8 cellular contexts compared by ENCODE assay signal in genomic region chr20:1391640-1392442, GRCh38. TPM values are rescaled to one million over a fixed set of nuclear protein-coding genes. Genes with fewer than 3 reads are reported as not detected.
A peak's percentile ranks its signal among the peaks of the same experiment; 100 is the strongest.
DNase-seq lines count a peak whose midpoint lies in the region; ATAC-seq and TF ChIP-seq lines count a peak whose summit lies in the region.

No MANE protein-coding gene starts in this region.

- peak overlapping the region; percentile 86 to 89 for H3K4me3 Mint-ChIP-seq in activated T-cell treated with anti-CD3 and anti-CD28 coated beads, Interleukin-2, amount 50 U/mL, for 72 hours

- TF ChIP-seq RAD21 in IMR-90 (IDR thresholded peaks at IDR 0.05; ENCODE audit: low read length), result no peak

- H3K4ac ChIP-seq in IMR-90 (ENCODE audit: low read depth, low read length), result peak overlapping the region; percentile 83
- peak overlapping the region; percentile 95 for H3K4ac ChIP-seq in trophoblast cell (ENCODE audit: low read depth, low read length)

- peak overlapping the region; percentile 2 for H4K5ac ChIP-seq in IMR-90 (ENCODE audit: low read depth, low read length)

- in situ Hi-C loops in IMR-90 (cut with MboI; ENCODE audit: low sequenced_read_pairs), result no loop called here

- no peaks in the 10 kb centered on the region for H3K9me3 Mint-ChIP-seq in activated T-cell treated with anti-CD3 and anti-CD28 coated beads, Interleukin-2, amount 50 U/mL, for 72 hours

- 0 out of 2 replicates have a peak overlapping the region, but pooled peaks have one; percentile 32 for H2BK120ac ChIP-seq in IMR-90 (ENCODE audit: low read depth, low read length)
- no peak overlapping the region for H2BK120ac ChIP-seq in trophoblast cell (ENCODE audit: insufficient read depth, low read length, poor library complexity)

- H3K9me1 ChIP-seq in IMR-90 (ENCODE audit: insufficient read depth, low read length), result peaks cover 40% of the 10 kb centered on the region

- H3K27me3 Mint-ChIP-seq in activated T-cell treated with anti-CD3 and anti-CD28 coated beads, Interleukin-2, amount 50 U/mL, for 72 hours (ENCODE audit: low read depth), result no peaks in the 10 kb centered on the region

- H2BK5ac ChIP-seq in IMR-90 (ENCODE audit: low read depth, low read length, poor library complexity, severe bottlenecking) (peak overlapping the region; percentile 74), trophoblast cell (ENCODE audit: low read depth, low read length, poor library complexity) (peak overlapping the region; percentile 50)

- peak overlapping the region; percentile 98 for H3K4me2 ChIP-seq in IMR-90 (ENCODE audit: low read depth, low read length)
- peak overlapping the region; percentile 98 for H3K4me2 ChIP-seq in trophoblast cell (ENCODE audit: low read length)

- dilution Hi-C loops in IMR-90 (cut with HindIII; ENCODE audit: low sequenced_read_pairs, unreplicated experiment), result no loop called here

- peak overlapping the region; percentile 92 for H3K23ac ChIP-seq in IMR-90 (ENCODE audit: low read depth, low read length)
- no peak overlapping the region for H3K23ac ChIP-seq in trophoblast cell (ENCODE audit: low read length)

- H3K36me3 ChIP-seq in IMR-90 (ENCODE audit: control insufficient read depth, insufficient read depth, low read length), result peaks cover 5% of the 10 kb centered on the region
- peaks cover 2% of the 10 kb centered on the region in 2 experiments for H3K36me3 ChIP-seq in trophoblast cell (ENCODE audit: control insufficient read depth in 1 of 2, insufficient read depth in 2 of 2, low read length in 2 of 2)

- intact Hi-C loops in IMR-90 (cut with micrococcal nuclease), result loop anchor here (2.0 to 10.0 kb wide), 2 partner anchors 69 to 177 kb away; no protein-coding TSS in a partner anchor
- intact Hi-C loops in Right ventricle myocardium inferior (cut with DNase I), result loop anchor here (2.0 to 5.0 kb wide), 2 partner anchors 67 to 275 kb away; partner anchors contain the start of gene PSMF1

- peak overlapping the region; percentile 58 for H3K56ac ChIP-seq in IMR-90 (ENCODE audit: extremely low read depth, insufficient read depth, low read length)

- H3K4me1 ChIP-seq in IMR-90 (ENCODE audit: control insufficient read depth, insufficient read depth, low read length) (peaks cover 26% of the 10 kb centered on the region), trophoblast cell (ENCODE audit: control insufficient read depth in 1 of 2, insufficient read depth in 2 of 2, low read length in 2 of 2) (peaks cover 18 to 34% of the 10 kb centered on the region in 2 experiments)

- H4K91ac ChIP-seq in IMR-90 (ENCODE audit: insufficient read depth, low read depth, low read length) (peak overlapping the region; percentile 57; the same call in 1 of the 2 replicates), trophoblast cell (ENCODE audit: low read depth, low read length) (peak overlapping the region; percentile 52)

- peak overlapping the region; percentile 54 for H2AFZ ChIP-seq in IMR-90 (replicated peaks; ENCODE audit: low read length, poor library complexity)
- no peak overlapping the region for H2AFZ ChIP-seq in trophoblast cell (ENCODE audit: insufficient read depth, low read length, poor library complexity)

- WGBS in IMR-90 (ENCODE audit: extremely low coverage in 2 of 2, insufficient read length in 1 of 2), 2 experiments, result 6% methylated on average over 3 of the region's 16 CpGs; no CpG with 5 or more reads in 1 of the 2 experiments
- no CpG with 5 or more reads among the region's 16 CpGs for WGBS in trophoblast cell (ENCODE audit: extremely low coverage, insufficient coverage, insufficient read length)

- no peak overlapping the region for H2BK20ac ChIP-seq in IMR-90 (ENCODE audit: low read depth, low read length)

- H3K9ac ChIP-seq in IMR-90 (ENCODE audit: low read depth, low read length), result peak overlapping the region; percentile 97
- H3K9ac ChIP-seq in trophoblast cell (ENCODE audit: low read length), result peak overlapping the region; percentile 78

- peaks cover 17% of the 10 kb centered on the region for H3K79me2 ChIP-seq in trophoblast cell (ENCODE audit: control insufficient read depth, insufficient read depth, low read length, poor library complexity)

- H3K4me1 Mint-ChIP-seq in activated T-cell treated with anti-CD3 and anti-CD28 coated beads, Interleukin-2, amount 50 U/mL, for 72 hours (ENCODE audit: low read depth), result peaks cover 63% of the 10 kb centered on the region

- H3K27ac Mint-ChIP-seq in activated T-cell treated with anti-CD3 and anti-CD28 coated beads, Interleukin-2, amount 50 U/mL, for 72 hours, result peak overlapping the region; percentile 94

- H3K27ac ChIP-seq in IMR-90 (ENCODE audit: insufficient read depth, low read length), result peak overlapping the region; percentile 61
- H3K27ac ChIP-seq in trophoblast cell (ENCODE audit: low read depth, low read length), result peak overlapping the region; percentile 7

- H2BK12ac ChIP-seq in trophoblast cell (ENCODE audit: low read length), result no peak overlapping the region

- no peaks in the 10 kb centered on the region for H3K27me3 ChIP-seq in IMR-90 (ENCODE audit: control insufficient read depth, insufficient read depth, low read length)
- H3K27me3 ChIP-seq in trophoblast cell (ENCODE audit: insufficient read depth, low read length), result no peaks in the 10 kb centered on the region

- H3K18ac ChIP-seq in IMR-90 (ENCODE audit: low read depth, low read length) (peak overlapping the region; percentile 14; the same call in 1 of the 2 replicates), trophoblast cell (ENCODE audit: low read length) (no peak overlapping the region)

- H3K4me3 ChIP-seq in IMR-90 (ENCODE audit: insufficient read depth, low read depth, low read length) (peak overlapping the region; percentile 65), trophoblast cell (ENCODE audit: low read depth, low read length) (peak overlapping the region; percentile 89)

- H3K79me1 ChIP-seq in IMR-90 (ENCODE audit: low read depth in 1 of 2, low read length in 2 of 2), result peaks cover 9 to 66% of the 10 kb centered on the region in 2 experiments; a peak in 3 of 4 replicates
- peaks cover 10% of the 10 kb centered on the region for H3K79me1 ChIP-seq in trophoblast cell (ENCODE audit: low read length)

- CTCF ChIA-PET in IMR-90 (lab: Yijun Ruan, JAX), result interaction anchor here (1.4 to 1.7 kb wide), 2 partner anchors 11 to 45 kb away, joined by 5 to 6 read pairs; no protein-coding TSS in a partner anchor

- TSS peak; percentile 29 for BruUV-seq in IMR-90 (replicated peaks; lab: Mats Ljungman, UMichigan)

- H3K9me3 ChIP-seq in IMR-90 (ENCODE audit: control insufficient read depth, insufficient read depth, low read length), result no peaks in the 10 kb centered on the region
- no peaks in the 10 kb centered on the region for H3K9me3 ChIP-seq in trophoblast cell (ENCODE audit: insufficient read depth, low read depth, low read length)

- H2AK5ac ChIP-seq in IMR-90 (ENCODE audit: low read depth, low read length) (peak overlapping the region; percentile 81), trophoblast cell (ENCODE audit: low read length) (peak overlapping the region; percentile 10)

- H4K8ac ChIP-seq in IMR-90 (ENCODE audit: low read depth in 2 of 2, low read length in 2 of 2) (peak overlapping the region; percentile 3 to 86; a peak in 3 of 4 replicates), trophoblast cell (ENCODE audit: low read depth, low read length) (peak overlapping the region; percentile 74)

- H2AK9ac ChIP-seq in IMR-90 (replicated peaks; ENCODE audit: low read depth, low read length, poor library complexity), result peak overlapping the region; percentile 93

- H3K14ac ChIP-seq in IMR-90 (replicated peaks; ENCODE audit: low read depth, low read length) (peak overlapping the region; percentile 87), trophoblast cell (ENCODE audit: low read length) (peak overlapping the region; percentile 69)

- ATAC-seq in IMR-90 (ENCODE audit: low read depth), result peak; percentile 12
- peak in 1 of 2 donors; percentile 12 for ATAC-seq in activated T-cell treated with anti-CD3 and anti-CD28 coated beads, Interleukin-2, amount 50 U/mL, for 72 hours (replicated peaks in 1 of 2)
- no peak for ATAC-seq in Right ventricle myocardium inferior

- peaks cover 54% of the 10 kb centered on the region for H4K20me1 ChIP-seq in IMR-90 (ENCODE audit: insufficient read depth, low read length)

- H2BK15ac ChIP-seq in IMR-90 (ENCODE audit: low read depth, low read length), result 0 out of 3 replicates have a peak overlapping the region, but pooled peaks have one; percentile 25

- H3K36me3 Mint-ChIP-seq in activated T-cell treated with anti-CD3 and anti-CD28 coated beads, Interleukin-2, amount 50 U/mL, for 72 hours (ENCODE audit: insufficient read depth in 2 of 2), result peaks cover 5 to 6% of the 10 kb centered on the region in 2 donors

- peak; percentile 40 to 53 for DNase-seq in AML-193 (lab: John Stamatoyannopoulos, UW)
- DNase-seq in IMR-90, result peak; percentile 43
- no peak for DNase-seq in activated T-cell treated with anti-CD3 and anti-CD28 coated beads, Interleukin-2, amount 50 U/mL, for 72 hours
- peak; percentile 72 for DNase-seq in Right ventricle myocardium inferior (ENCODE audit: missing footprints)
- peak in 1 of 2 donors; percentile 11 for DNase-seq in trophoblast cell
- no peak for DNase-seq in HuH-7.5 (ENCODE audit: low spot score)
- DNase-seq in NCI-H1417 treated with DMSO at 0.1 percent for 48 hours (lab: John Stamatoyannopoulos, UW), result no peak
- DNase-seq in AG08395 (ENCODE audit: low spot score), result no peak

- no peak; the same call in 1 of the 2 replicates for TF ChIP-seq POLR2A in IMR-90 (IDR thresholded peaks at IDR 0.05; ENCODE audit: low read depth, low read length)

- POLR2A ChIA-PET in IMR-90 (lab: Charles Lee; ENCODE audit: unreplicated experiment), result no interaction called here

- H4K12ac ChIP-seq in trophoblast cell (ENCODE audit: low read depth, low read length), result no peak overlapping the region

- no peak for TF ChIP-seq CTCF in IMR-90 (conservative IDR thresholded peaks at IDR 0.05; ENCODE audit: low read depth, low read length)

TF ChIP-seq in IMR-90, 13 proteins besides CTCF, POLR2A, EP300 and RAD21 (continues in another document):
- TF ChIP-seq SMC3 (IDR thresholded peaks at IDR 0.05; ENCODE audit: low read depth, low read length), result no peak
- TF ChIP-seq RFX5 (IDR thresholded peaks at IDR 0.05; ENCODE audit: low read depth, low read length), result no peak
- TF ChIP-seq MAFK (IDR thresholded peaks at IDR 0.05; ENCODE audit: low read depth, low read length), result no peak

RNA-seq across cellular contexts. Expression of gene FKBP1A, which starts 1.0 kb away (rescaled TPM):
- total RNA-seq in IMR-90 (2012; rRNA removed) (91.9 and 120 TPM in 2 replicates), Right ventricle myocardium inferior (143 TPM)
- 513 and 528 TPM in 2 replicates for polyA plus RNA-seq in IMR-90 (2012; rRNA removed)
- 250 and 846 TPM in 2 replicates for polyA plus RNA-seq in IMR-90 (2012; cell fraction: cytosol; rRNA removed)
- polyA plus RNA-seq in IMR-90 (2012; cell fraction: nucleus; rRNA removed; ENCODE audit: low replicate concordance), result 45.1 and 159 TPM in 2 replicates
- total RNA-seq in activated T-cell treated with anti-CD3 and anti-CD28 coated beads, Interleukin-2, amount 50 U/mL, for 72 hours, result 100 to 1,000 TPM; 228 to 278 TPM
- polyA plus RNA-seq in trophoblast cell (2013), result 243 and 249 TPM in 2 replicates

Comparison
In these comparisons a context has a peak if more than half of its experiments do, and no peak if none do; other contexts are left out.
1. DNase-seq: peak in AML-193 (2 of 2), IMR-90 (single experiment) and Right ventricle myocardium inferior (single experiment); none in activated T-cell treated with anti-CD3 and anti-CD28 coated beads, Interleukin-2, amount 50 U/mL, for 72 hours (0 of 2), HuH-7.5 (single experiment), NCI-H1417 treated with DMSO at 0.1 percent for 48 hours (single experiment) and AG08395 (single experiment).